2 cellular contexts compared by ENCODE assay signal in the genomic region with DNA sequence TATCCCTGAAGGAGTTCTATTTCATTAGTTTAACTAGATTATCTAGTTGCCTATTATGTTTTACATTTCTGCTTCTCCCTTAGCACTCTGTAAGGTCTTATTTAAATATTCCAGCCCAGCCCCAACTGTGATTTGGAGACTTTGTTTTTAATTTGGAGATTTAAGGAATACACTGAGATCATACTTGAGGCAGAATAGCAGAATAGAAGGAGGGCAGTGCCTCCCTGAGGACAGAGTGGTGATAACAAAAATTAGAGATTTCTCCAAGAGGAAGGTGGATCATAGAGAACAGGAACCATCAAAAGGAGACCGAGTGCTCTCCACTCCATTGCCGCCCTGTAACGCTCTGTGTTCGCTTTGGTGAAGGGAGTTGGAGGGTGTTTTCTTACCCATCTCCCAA.
TF ChIP-seq lines count a peak whose summit lies in the region.

No MANE protein-coding gene starts in this region.

TF ChIP-seq in HCT116, 20 proteins besides CTCF, POLR2A, EP300 and RAD21:
- TF ChIP-seq EZH2phosphoT487 (IDR thresholded peaks at IDR 0.05; ENCODE audit: borderline replicate concordance) (no peak), SRF (IDR thresholded peaks at IDR 0.05; ENCODE audit: low read depth) (no peak), TCF7L2 (IDR thresholded peaks at IDR 0.05; ENCODE audit: borderline replicate concordance, extremely low read depth, insufficient read depth, insufficient read length) (no peak), EGR1 (IDR thresholded peaks at IDR 0.05; ENCODE audit: low read depth) (no peak), CBX3 (IDR thresholded peaks at IDR 0.05; ENCODE audit: low read depth) (no peak), SIN3A (IDR thresholded peaks at IDR 0.05; ENCODE audit: low read depth) (no peak), FOSL1 (IDR thresholded peaks at IDR 0.05; ENCODE audit: low read depth) (no peak)
TF ChIP-seq in HCT116: peak in this region for 0.

TF ChIP-seq in WTC11, 78 proteins besides CTCF, POLR2A, EP300 and RAD21:
- TF ChIP-seq, protein P1, sequence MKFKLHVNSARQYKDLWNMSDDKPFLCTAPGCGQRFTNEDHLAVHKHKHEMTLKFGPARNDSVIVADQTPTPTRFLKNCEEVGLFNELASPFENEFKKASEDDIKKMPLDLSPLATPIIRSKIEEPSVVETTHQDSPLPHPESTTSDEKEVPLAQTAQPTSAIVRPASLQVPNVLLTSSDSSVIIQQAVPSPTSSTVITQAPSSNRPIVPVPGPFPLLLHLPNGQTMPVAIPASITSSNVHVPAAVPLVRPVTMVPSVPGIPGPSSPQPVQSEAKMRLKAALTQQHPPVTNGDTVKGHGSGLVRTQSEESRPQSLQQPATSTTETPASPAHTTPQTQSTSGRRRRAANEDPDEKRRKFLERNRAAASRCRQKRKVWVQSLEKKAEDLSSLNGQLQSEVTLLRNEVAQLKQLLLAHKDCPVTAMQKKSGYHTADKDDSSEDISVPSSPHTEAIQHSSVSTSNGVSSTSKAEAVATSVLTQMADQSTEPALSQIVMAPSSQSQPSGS (CRISPR knock-in tag; IDR thresholded peaks at IDR 0.05; ENCODE audit: borderline replicate concordance, low read depth): no peak
- TF ChIP-seq, protein P2, sequence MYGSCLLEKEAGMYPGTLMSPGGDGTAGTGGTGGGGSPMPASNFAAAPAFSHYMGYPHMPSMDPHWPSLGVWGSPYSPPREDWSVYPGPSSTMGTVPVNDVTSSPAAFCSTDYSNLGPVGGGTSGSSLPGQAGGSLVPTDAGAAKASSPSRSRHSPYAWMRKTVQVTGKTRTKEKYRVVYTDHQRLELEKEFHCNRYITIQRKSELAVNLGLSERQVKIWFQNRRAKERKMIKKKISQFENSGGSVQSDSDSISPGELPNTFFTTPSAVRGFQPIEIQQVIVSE (CRISPR knock-in tag; IDR thresholded peaks at IDR 0.05; ENCODE audit: borderline replicate concordance): no peak
- no peak for TF ChIP-seq ZNF423 (CRISPR knock-in tag; IDR thresholded peaks at IDR 0.05)
TF ChIP-seq in WTC11: peak in this region for 0.
